13 cellular contexts compared by ENCODE assay signal in the genomic region with DNA sequence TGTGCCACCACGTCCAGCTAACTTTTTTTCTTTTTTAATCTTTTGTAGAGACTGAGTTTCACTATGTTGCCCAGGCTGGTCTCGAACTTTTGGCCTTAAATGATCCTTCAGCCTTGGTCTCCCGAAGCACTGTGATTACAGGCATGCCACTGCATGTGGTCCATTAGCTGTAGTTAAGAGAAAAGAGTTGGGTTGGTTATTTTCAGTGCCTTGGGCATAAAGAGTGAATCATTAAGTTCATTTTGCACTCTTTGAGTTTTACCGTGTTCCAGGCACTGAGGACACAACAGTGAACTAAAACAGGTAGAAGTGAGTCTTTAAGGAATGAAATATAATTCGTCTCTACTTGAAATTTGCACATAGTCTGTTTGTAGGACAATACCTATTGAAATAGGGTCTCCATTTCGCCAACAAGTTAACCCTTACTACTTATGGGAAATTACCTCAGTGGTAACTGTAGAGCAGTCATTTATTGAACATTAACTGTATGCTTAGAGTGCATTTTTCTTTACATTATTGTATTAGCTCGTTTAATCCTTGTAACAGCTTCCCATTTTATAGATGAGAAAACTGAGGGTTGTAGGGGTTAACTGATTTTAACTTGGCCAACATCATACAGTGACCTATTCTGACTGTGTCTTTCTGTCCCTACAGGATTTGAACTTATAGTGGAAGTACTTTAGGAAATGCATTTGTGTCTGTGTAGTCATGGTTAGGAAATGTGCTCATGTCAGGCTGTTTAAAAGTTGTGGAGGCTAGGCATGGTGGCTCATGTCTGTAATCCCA. TPM values are rescaled to one million over a fixed set of nuclear protein-coding genes. Genes with fewer than 3 reads are reported as not detected.
DNase-seq lines count a peak whose midpoint lies in the region; ATAC-seq, FAIRE-seq and TF ChIP-seq lines count a peak whose summit lies in the region.
"Had no signal": no experiment of that assay in that cellular context is flagged by ENCODE, and none has a peak within 500 bp of the region (broad histone marks: within the 10 kb centered on the region; RNA-seq: fewer than 3 reads in every experiment).

No MANE protein-coding gene starts in this region.

- no peaks in the 10 kb centered on the region for H4K20me1 ChIP-seq in keratinocyte (ENCODE audit: control insufficient read depth, extremely low read depth, insufficient read depth, low read length)

- H2AFZ ChIP-seq in keratinocyte (ENCODE audit: control insufficient read depth, low read length), result no peak overlapping the region

- dilution Hi-C loops in keratinocyte (cut with MboI; ENCODE audit: extremely low pct_ligation_motif_present, low sequenced_read_pairs), result no loop called here

- H3K4me1 ChIP-seq in adipocyte (ENCODE audit: control insufficient read depth, insufficient read depth, low read length) (peaks cover 87% of the 10 kb centered on the region), keratinocyte (ENCODE audit: control insufficient read depth, extremely low read depth, insufficient read depth, low read length) (peaks cover 56% of the 10 kb centered on the region), spleen (peaks cover 49 to 100% (median 85%) of the 10 kb centered on the region in 6 donors), testis (peaks cover 49% of the 10 kb centered on the region)

- FAIRE-seq in GM12891 (lab: Jason Lieb, UNC) (peak; percentile 9), keratinocyte (lab: Jason Lieb, UNC) (peak; percentile 41)
- FAIRE-seq: G401.6 had no signal

- H3K9me3 ChIP-seq in adipocyte (ENCODE audit: control insufficient read depth, low read length) (no peaks in the 10 kb centered on the region), keratinocyte (ENCODE audit: control insufficient read depth, low read depth, low read length) (no peaks in the 10 kb centered on the region), spleen (no peaks in the 10 kb centered on the region), testis (no peaks in the 10 kb centered on the region)

- H3K27ac ChIP-seq in keratinocyte (ENCODE audit: control insufficient read depth, insufficient read depth, low read length) (peak overlapping the region; percentile 47), spleen (peak overlapping the region; percentile 71 to 88 (median 82)), testis (no peak overlapping the region)

- ATAC-seq in GM19452 (IDR thresholded peaks at IDR 0.05; ENCODE audit: unreplicated experiment), result no peak
- ATAC-seq: natural killer cell had no signal

- no peaks in the 10 kb centered on the region for H3K9me1 ChIP-seq in keratinocyte (ENCODE audit: control insufficient read depth, extremely low read depth, insufficient read depth, low read length)

- H3K27me3 ChIP-seq in adipocyte (replicated peaks; ENCODE audit: control insufficient read depth, insufficient read depth, low read length) (no peaks in the 10 kb centered on the region), keratinocyte (ENCODE audit: control insufficient read depth, extremely low read depth, insufficient read depth, low read length) (no peaks in the 10 kb centered on the region), spleen (replicated peaks in 1 of 7) (no peaks in the 10 kb centered on the region), testis (no peaks in the 10 kb centered on the region)

- TF ChIP-seq POLR2A in GM12891 (IDR thresholded peaks at IDR 0.05; ENCODE audit: low read depth, low read length) (no peak), spleen (IDR thresholded peaks at IDR 0.05) (no peak), testis (IDR thresholded peaks at IDR 0.05) (no peak)

- peaks cover 49% of the 10 kb centered on the region for H3K79me2 ChIP-seq in keratinocyte (ENCODE audit: control insufficient read depth, insufficient read depth, low read length)

- TF ChIP-seq CTCF in keratinocyte (optimal IDR thresholded peaks at IDR 0.05 in 1 of 3, IDR thresholded peaks at IDR 0.05 in 1 of 3, conservative IDR thresholded peaks at IDR 0.05 in 1 of 3; ENCODE audit: extremely low read depth in 1 of 3, insufficient read depth in 2 of 3, low read length in 3 of 3) (no peak), spleen (IDR thresholded peaks at IDR 0.05 in 8 of 11, conservative IDR thresholded peaks at IDR 0.05 in 3 of 11) (no peak), testis (IDR thresholded peaks at IDR 0.05) (no peak)

- no peak overlapping the region for H3K4me3 ChIP-seq in adipocyte (ENCODE audit: low read length)
- H3K4me3 ChIP-seq in keratinocyte (ENCODE audit: control insufficient read depth in 2 of 3, extremely low read depth in 1 of 3, insufficient read depth in 2 of 3, low read depth in 1 of 3, low read length in 3 of 3), result no peak overlapping the region
- H3K4me3 ChIP-seq in spleen, result no peak overlapping the region
- H3K4me3 ChIP-seq in testis, result no peak overlapping the region

- peak overlapping the region; percentile 46 for H3K4me2 ChIP-seq in keratinocyte (ENCODE audit: control insufficient read depth, extremely low read depth, insufficient read depth, low read depth, low read length)

- DNase-seq in GM12891 (ENCODE audit: insufficient read length, low spot score), result no peak
- DNase-seq in adipocyte (ENCODE audit: low read depth), result no peak
- no peak for DNase-seq in keratinocyte (ENCODE audit: low read depth, low spot score)
- no peak for DNase-seq in spleen
- DNase-seq in testis, result no peak
- DNase-seq in NCI-H2107 (lab: John Stamatoyannopoulos, UW), result no peak
- no peak for DNase-seq in amygdala (lab: John Stamatoyannopoulos, UW)
- DNase-seq: activated CD4-positive, alpha-beta T cell treated with anti-CD3 and anti-CD28 coated beads for 4 hours; natural killer cell; NK-92 treated with Interleukin-12 subunit alpha and Interleukin-12 subunit beta, amount 100 ng/mL, for 24 hours; SW 1271 had no signal

- H3K9ac ChIP-seq in adipocyte (ENCODE audit: low read length) (peak overlapping the region; percentile 79), keratinocyte (ENCODE audit: control insufficient read depth, extremely low read depth, insufficient read depth, low read length) (no peak overlapping the region)

- WGBS in spleen, 5 donors, result 86 to 89% (median 88%) methylated on average over 7 of the region's 7 CpGs
- WGBS in testis, 2 donors, result 89% methylated on average over 7 of the region's 7 CpGs

- intact Hi-C loops in spleen (cut with DNase I; ENCODE audit: low total_unique reads), result loop anchor here (5.0 kb wide), 1 partner anchor 46 kb away; no protein-coding TSS in a partner anchor
- intact Hi-C loops in testis (cut with DNase I; ENCODE audit: low total_unique reads), result loop anchor here (10.0 kb wide), 1 partner anchor 54 kb away; no protein-coding TSS in a partner anchor

- no peaks in the 10 kb centered on the region for H3K36me3 ChIP-seq in adipocyte (ENCODE audit: control insufficient read depth, insufficient read depth, low read length, severe bottlenecking)
- H3K36me3 ChIP-seq in keratinocyte (ENCODE audit: control insufficient read depth in 2 of 2, extremely low read depth in 1 of 2, insufficient read depth in 2 of 2, low read length in 2 of 2), result no peaks in the 10 kb centered on the region
- H3K36me3 ChIP-seq in spleen, result no peaks in the 10 kb centered on the region
- H3K36me3 ChIP-seq in testis (ENCODE audit: low read depth, missing control alignments), result no peaks in the 10 kb centered on the region

TF ChIP-seq in GM12891, 5 proteins besides CTCF, POLR2A, EP300 and RAD21:
- TF ChIP-seq SPI1 (IDR thresholded peaks at IDR 0.05; ENCODE audit: low read depth, low read length) (no peak), POU2F2 (IDR thresholded peaks at IDR 0.05; ENCODE audit: low read depth, low read length) (no peak)

RNA-seq across cellular contexts. Expression of a gene that starts 22.7 kb away (rescaled TPM):
- 19.6 TPM for polyA plus RNA-seq in GM12891 (2012; ENCODE audit: low read depth, missing spikeins)
- polyA plus RNA-seq in keratinocyte (58.2 to 63.7 TPM (median 62.8 TPM) in 3 replicates), spleen (10 to 100 TPM; 15.4 to 20.0 (median 17.1) TPM), testis (ENCODE audit: insufficient read depth, low read depth, low replicate concordance) (32.0 TPM)
- polyA plus RNA-seq in keratinocyte (2011; ENCODE audit: low read depth), result 29.8 TPM
- polyA plus RNA-seq in keratinocyte (2011; cell fraction: cytosol; rRNA removed), result 48.0 and 49.5 TPM in 2 replicates
- 132 and 142 TPM in 2 replicates for polyA plus RNA-seq in keratinocyte (2011; cell fraction: nucleus; rRNA removed)
- 29.8 and 46.9 TPM in 2 replicates for polyA plus RNA-seq in keratinocyte (2012; ENCODE audit: low replicate concordance)
- polyA minus RNA-seq in keratinocyte, result 82.0 to 97.3 TPM (median 91.8 TPM) in 3 replicates
- polyA minus RNA-seq in keratinocyte (2011; cell fraction: cytosol; rRNA and poly(A)+ RNA removed), result 84.2 TPM
- 83.0 and 146 TPM in 2 replicates for polyA minus RNA-seq in keratinocyte (2011; cell fraction: nucleus; rRNA and poly(A)+ RNA removed)
- total RNA-seq in spleen (10 to 100 TPM; 43.5 to 60.0 (median 49.0) TPM), testis (10 to 100 TPM; 94.1 to 95.9 TPM)

Comparison
In these comparisons a context has a peak if more than half of its experiments do, and no peak if none do; other contexts are left out.
1. H3K27ac ChIP-seq: peak in keratinocyte (single experiment) and spleen (8 of 8); none in testis (0 of 2).